ENCODE assay signal across 3 cellular contexts in genomic region chr16:89016561-89016960, GRCh38. TPM values are rescaled to one million over a fixed set of nuclear protein-coding genes. Genes with fewer than 3 reads are reported as not detected.
"Had no signal": no experiment of that assay in that cellular context is flagged by ENCODE, and none has a peak within 500 bp of the region (broad histone marks: within the 10 kb centered on the region; RNA-seq: fewer than 3 reads in every experiment).

No MANE protein-coding gene starts in this region.

RNA-seq across cellular contexts. Expression of gene CBFA2T3, which starts 39.6 kb away (rescaled TPM):
- total RNA-seq: osteocyte, pulmonary artery endothelial cell, renal cortical epithelial cell had no signal
